ENCODE assay signal across 1 cellular context in genomic region chr5:5351288-5352089, GRCh38.
TF ChIP-seq lines count a peak whose summit lies in the region.

No MANE protein-coding gene starts in this region.

TF ChIP-seq in K562, 482 proteins besides CTCF, POLR2A, EP300 and RAD21 (continued from another document and continues in another):
- TF ChIP-seq NCOA6 (IDR thresholded peaks at IDR 0.05) (no peak), CCAR2 (IDR thresholded peaks at IDR 0.05; ENCODE audit: low read depth, low read length) (no peak), RHOXF2B (CRISPR knock-in tag; conservative IDR thresholded peaks at IDR 0.05) (no peak), ZNF384 (IDR thresholded peaks at IDR 0.05; ENCODE audit: low read depth, low read length) (no peak), SRSF1 (IDR thresholded peaks at IDR 0.05; ENCODE audit: low read depth, low read length) (no peak), CREB1 (IDR thresholded peaks at IDR 0.05) (no peak), CREB1 (CRISPR knock-in tag; IDR thresholded peaks at IDR 0.05) (peak; percentile 25; the same call in 1 of the 2 replicates), FOXM1 (IDR thresholded peaks at IDR 0.05; ENCODE audit: low read depth) (no peak), FOXM1 (CRISPR knock-in tag; IDR thresholded peaks at IDR 0.05; ENCODE audit: low read depth) (no peak), MAFF (IDR thresholded peaks at IDR 0.05; ENCODE audit: low read length) (no peak), NFIC (IDR thresholded peaks at IDR 0.05) (no peak), EHMT2 (IDR thresholded peaks at IDR 0.05) (peak; percentile 68; the same call in 1 of the 2 replicates), ARID2 (IDR thresholded peaks at IDR 0.05) (no peak), DEAF1 (CRISPR knock-in tag; IDR thresholded peaks at IDR 0.05) (no peak), ATF2 (CRISPR knock-in tag; IDR thresholded peaks at IDR 0.05) (no peak), RFX7 (CRISPR knock-in tag; IDR thresholded peaks at IDR 0.05) (no peak), ZNF699 (CRISPR knock-in tag; IDR thresholded peaks at IDR 0.05; ENCODE audit: insufficient replicate concordance) (no peak), ZZZ3 (IDR thresholded peaks at IDR 0.05) (no peak), DNMT1 (IDR thresholded peaks at IDR 0.05) (no peak), PKNOX1 (IDR thresholded peaks at IDR 0.05) (0 out of 2 replicates have a peak, but pooled peaks have one; percentile 37), FIP1L1 (IDR thresholded peaks at IDR 0.05; ENCODE audit: low read depth, low read length, poor library complexity, severe bottlenecking) (no peak), NUFIP1 (IDR thresholded peaks at IDR 0.05; ENCODE audit: partially characterized antibody) (no peak), FOXJ2 (tag; IDR thresholded peaks at IDR 0.05) (no peak)
- TF ChIP-seq, protein P1, sequence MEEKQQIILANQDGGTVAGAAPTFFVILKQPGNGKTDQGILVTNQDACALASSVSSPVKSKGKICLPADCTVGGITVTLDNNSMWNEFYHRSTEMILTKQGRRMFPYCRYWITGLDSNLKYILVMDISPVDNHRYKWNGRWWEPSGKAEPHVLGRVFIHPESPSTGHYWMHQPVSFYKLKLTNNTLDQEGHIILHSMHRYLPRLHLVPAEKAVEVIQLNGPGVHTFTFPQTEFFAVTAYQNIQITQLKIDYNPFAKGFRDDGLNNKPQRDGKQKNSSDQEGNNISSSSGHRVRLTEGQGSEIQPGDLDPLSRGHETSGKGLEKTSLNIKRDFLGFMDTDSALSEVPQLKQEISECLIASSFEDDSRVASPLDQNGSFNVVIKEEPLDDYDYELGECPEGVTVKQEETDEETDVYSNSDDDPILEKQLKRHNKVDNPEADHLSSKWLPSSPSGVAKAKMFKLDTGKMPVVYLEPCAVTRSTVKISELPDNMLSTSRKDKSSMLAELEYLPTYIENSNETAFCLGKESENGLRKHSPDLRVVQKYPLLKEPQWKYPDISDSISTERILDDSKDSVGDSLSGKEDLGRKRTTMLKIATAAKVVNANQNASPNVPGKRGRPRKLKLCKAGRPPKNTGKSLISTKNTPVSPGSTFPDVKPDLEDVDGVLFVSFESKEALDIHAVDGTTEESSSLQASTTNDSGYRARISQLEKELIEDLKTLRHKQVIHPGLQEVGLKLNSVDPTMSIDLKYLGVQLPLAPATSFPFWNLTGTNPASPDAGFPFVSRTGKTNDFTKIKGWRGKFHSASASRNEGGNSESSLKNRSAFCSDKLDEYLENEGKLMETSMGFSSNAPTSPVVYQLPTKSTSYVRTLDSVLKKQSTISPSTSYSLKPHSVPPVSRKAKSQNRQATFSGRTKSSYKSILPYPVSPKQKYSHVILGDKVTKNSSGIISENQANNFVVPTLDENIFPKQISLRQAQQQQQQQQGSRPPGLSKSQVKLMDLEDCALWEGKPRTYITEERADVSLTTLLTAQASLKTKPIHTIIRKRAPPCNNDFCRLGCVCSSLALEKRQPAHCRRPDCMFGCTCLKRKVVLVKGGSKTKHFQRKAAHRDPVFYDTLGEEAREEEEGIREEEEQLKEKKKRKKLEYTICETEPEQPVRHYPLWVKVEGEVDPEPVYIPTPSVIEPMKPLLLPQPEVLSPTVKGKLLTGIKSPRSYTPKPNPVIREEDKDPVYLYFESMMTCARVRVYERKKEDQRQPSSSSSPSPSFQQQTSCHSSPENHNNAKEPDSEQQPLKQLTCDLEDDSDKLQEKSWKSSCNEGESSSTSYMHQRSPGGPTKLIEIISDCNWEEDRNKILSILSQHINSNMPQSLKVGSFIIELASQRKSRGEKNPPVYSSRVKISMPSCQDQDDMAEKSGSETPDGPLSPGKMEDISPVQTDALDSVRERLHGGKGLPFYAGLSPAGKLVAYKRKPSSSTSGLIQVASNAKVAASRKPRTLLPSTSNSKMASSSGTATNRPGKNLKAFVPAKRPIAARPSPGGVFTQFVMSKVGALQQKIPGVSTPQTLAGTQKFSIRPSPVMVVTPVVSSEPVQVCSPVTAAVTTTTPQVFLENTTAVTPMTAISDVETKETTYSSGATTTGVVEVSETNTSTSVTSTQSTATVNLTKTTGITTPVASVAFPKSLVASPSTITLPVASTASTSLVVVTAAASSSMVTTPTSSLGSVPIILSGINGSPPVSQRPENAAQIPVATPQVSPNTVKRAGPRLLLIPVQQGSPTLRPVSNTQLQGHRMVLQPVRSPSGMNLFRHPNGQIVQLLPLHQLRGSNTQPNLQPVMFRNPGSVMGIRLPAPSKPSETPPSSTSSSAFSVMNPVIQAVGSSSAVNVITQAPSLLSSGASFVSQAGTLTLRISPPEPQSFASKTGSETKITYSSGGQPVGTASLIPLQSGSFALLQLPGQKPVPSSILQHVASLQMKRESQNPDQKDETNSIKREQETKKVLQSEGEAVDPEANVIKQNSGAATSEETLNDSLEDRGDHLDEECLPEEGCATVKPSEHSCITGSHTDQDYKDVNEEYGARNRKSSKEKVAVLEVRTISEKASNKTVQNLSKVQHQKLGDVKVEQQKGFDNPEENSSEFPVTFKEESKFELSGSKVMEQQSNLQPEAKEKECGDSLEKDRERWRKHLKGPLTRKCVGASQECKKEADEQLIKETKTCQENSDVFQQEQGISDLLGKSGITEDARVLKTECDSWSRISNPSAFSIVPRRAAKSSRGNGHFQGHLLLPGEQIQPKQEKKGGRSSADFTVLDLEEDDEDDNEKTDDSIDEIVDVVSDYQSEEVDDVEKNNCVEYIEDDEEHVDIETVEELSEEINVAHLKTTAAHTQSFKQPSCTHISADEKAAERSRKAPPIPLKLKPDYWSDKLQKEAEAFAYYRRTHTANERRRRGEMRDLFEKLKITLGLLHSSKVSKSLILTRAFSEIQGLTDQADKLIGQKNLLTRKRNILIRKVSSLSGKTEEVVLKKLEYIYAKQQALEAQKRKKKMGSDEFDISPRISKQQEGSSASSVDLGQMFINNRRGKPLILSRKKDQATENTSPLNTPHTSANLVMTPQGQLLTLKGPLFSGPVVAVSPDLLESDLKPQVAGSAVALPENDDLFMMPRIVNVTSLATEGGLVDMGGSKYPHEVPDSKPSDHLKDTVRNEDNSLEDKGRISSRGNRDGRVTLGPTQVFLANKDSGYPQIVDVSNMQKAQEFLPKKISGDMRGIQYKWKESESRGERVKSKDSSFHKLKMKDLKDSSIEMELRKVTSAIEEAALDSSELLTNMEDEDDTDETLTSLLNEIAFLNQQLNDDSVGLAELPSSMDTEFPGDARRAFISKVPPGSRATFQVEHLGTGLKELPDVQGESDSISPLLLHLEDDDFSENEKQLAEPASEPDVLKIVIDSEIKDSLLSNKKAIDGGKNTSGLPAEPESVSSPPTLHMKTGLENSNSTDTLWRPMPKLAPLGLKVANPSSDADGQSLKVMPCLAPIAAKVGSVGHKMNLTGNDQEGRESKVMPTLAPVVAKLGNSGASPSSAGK (IDR thresholded peaks at IDR 0.05), result peak; percentile 59
- TF ChIP-seq, protein P2, sequence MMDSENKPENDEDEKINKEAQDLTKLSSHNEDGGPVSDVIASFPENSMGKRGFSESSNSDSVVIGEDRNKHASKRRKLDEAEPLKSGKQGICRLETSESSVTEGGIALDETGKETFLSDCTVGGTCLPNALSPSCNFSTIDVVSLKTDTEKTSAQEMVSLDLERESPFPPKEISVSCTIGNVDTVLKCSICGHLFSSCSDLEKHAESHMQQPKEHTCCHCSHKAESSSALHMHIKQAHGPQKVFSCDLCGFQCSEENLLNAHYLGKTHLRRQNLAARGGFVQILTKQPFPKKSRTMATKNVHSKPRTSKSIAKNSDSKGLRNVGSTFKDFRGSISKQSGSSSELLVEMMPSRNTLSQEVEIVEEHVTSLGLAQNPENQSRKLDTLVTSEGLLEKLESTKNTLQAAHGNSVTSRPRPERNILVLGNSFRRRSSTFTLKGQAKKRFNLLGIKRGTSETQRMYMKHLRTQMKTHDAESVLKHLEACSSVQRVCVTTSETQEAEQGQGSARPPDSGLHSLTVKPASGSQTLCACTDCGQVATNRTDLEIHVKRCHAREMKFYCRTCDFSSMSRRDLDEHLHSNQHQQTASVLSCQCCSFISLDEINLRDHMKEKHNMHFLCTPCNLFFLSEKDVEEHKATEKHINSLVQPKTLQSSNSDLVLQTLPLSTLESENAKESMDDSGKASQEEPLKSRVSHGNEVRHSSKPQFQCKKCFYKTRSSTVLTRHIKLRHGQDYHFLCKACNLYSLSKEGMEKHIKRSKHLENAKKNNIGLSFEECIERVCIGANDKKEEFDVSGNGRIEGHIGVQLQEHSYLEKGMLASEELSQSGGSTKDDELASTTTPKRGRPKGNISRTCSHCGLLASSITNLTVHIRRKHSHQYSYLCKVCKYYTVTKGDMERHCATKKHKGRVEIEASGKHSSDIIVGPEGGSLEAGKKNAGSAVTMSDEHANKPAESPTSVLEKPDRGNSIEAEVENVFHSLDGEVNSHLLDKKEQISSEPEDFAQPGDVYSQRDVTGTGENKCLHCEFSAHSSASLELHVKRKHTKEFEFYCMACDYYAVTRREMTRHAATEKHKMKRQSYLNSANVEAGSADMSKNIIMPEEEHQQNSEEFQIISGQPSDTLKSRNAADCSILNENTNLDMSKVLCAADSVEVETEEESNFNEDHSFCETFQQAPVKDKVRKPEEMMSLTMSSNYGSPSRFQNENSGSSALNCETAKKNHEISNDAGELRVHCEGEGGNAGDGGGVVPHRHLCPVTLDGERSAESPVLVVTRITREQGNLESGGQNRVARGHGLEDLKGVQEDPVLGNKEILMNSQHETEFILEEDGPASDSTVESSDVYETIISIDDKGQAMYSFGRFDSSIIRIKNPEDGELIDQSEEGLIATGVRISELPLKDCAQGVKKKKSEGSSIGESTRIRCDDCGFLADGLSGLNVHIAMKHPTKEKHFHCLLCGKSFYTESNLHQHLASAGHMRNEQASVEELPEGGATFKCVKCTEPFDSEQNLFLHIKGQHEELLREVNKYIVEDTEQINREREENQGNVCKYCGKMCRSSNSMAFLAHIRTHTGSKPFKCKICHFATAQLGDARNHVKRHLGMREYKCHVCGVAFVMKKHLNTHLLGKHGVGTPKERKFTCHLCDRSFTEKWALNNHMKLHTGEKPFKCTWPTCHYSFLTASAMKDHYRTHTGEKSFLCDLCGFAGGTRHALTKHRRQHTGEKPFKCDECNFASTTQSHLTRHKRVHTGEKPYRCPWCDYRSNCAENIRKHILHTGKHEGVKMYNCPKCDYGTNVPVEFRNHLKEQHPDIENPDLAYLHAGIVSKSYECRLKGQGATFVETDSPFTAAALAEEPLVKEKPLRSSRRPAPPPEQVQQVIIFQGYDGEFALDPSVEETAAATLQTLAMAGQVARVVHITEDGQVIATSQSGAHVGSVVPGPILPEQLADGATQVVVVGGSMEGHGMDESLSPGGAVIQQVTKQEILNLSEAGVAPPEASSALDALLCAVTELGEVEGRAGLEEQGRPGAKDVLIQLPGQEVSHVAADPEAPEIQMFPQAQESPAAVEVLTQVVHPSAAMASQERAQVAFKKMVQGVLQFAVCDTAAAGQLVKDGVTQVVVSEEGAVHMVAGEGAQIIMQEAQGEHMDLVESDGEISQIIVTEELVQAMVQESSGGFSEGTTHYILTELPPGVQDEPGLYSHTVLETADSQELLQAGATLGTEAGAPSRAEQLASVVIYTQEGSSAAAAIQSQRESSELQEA (IDR thresholded peaks at IDR 0.05; ENCODE audit: low read depth), result no peak
